Comparison of ENCODE assay signal across 17 cellular contexts in genomic region chr9:70532753-70533152, GRCh38.
"Had no signal": no experiment of that assay in that cellular context is flagged by ENCODE, and none has a peak within 500 bp of the region (broad histone marks: within the 10 kb centered on the region; RNA-seq: fewer than 3 reads in every experiment).

No MANE protein-coding gene starts in this region.

- H3K4me3 ChIP-seq: adrenal gland, esophagus squamous epithelium, gastrocnemius medialis, stomach, suprapubic skin, tibial nerve had no signal

- H3K9me3 ChIP-seq: adrenal gland, esophagus squamous epithelium, gastrocnemius medialis, stomach, suprapubic skin, tibial nerve had no signal

- H3K79me2 ChIP-seq: parathyroid adenoma had no signal

- H3K36me3 Mint-ChIP-seq: activated naive CD4-positive, alpha-beta T cell treated with anti-CD3 and anti-CD28 coated beads, Interleukin-2, amount 10 ng/mL, durations not matched to agents 7 days and 5 days; memory B cell had no signal

- FAIRE-seq: astrocyte, colon had no signal

- H3K9ac ChIP-seq: parathyroid adenoma had no signal

- H3K27me3 Mint-ChIP-seq: activated naive CD4-positive, alpha-beta T cell treated with anti-CD3 and anti-CD28 coated beads, Interleukin-2, amount 10 ng/mL, durations not matched to agents 7 days and 5 days had no signal

- H3K4me3 Mint-ChIP-seq: activated naive CD4-positive, alpha-beta T cell treated with anti-CD3 and anti-CD28 coated beads, Interleukin-2, amount 10 ng/mL, durations not matched to agents 7 days and 5 days; memory B cell had no signal

- H3K27ac Mint-ChIP-seq: activated naive CD4-positive, alpha-beta T cell treated with anti-CD3 and anti-CD28 coated beads, Interleukin-2, amount 10 ng/mL, durations not matched to agents 7 days and 5 days; memory B cell had no signal

- H3K27ac ChIP-seq: adrenal gland, esophagus squamous epithelium, gastrocnemius medialis, parathyroid adenoma, stomach, suprapubic skin, tibial nerve had no signal

- H2AFZ ChIP-seq: parathyroid adenoma had no signal

- H3K4me1 ChIP-seq: adrenal gland, gastrocnemius medialis, parathyroid adenoma, stomach, suprapubic skin, tibial nerve had no signal

- H3K27me3 ChIP-seq: adrenal gland, esophagus squamous epithelium, gastrocnemius medialis, stomach, suprapubic skin, tibial nerve had no signal

- H3K9me3 Mint-ChIP-seq: activated naive CD4-positive, alpha-beta T cell treated with anti-CD3 and anti-CD28 coated beads, Interleukin-2, amount 10 ng/mL, durations not matched to agents 7 days and 5 days; memory B cell had no signal

- DNase-seq: activated naive CD4-positive, alpha-beta T cell treated with anti-CD3 and anti-CD28 coated beads, Interleukin-2, amount 10 ng/mL, durations not matched to agents 7 days and 5 days; activated T-cell treated with anti-CD3 and anti-CD28 coated beads, Interleukin-2, amount 50 U/mL, for 48 hours; adrenal gland; central memory CD4-positive, alpha-beta T cell; esophagus squamous epithelium; gastrocnemius medialis; hippocampal formation; nucleus accumbens; right cardiac atrium; stimulated activated CD4-positive, alpha-beta T cell treated with anti-CD3 and anti-CD28 coated beads, Interleukin-4, amount 100 ng/mL, for 4 hours; stomach had no signal

- H3K36me3 ChIP-seq: adrenal gland, esophagus squamous epithelium, gastrocnemius medialis, stomach, suprapubic skin had no signal

- H3K4me1 Mint-ChIP-seq: memory B cell had no signal

- ATAC-seq: gastrocnemius medialis, right cardiac atrium had no signal
